Comparison of ENCODE assay signal across 14 cellular contexts in genomic region chr11:64071849-64072248, GRCh38. TPM values are rescaled to one million over a fixed set of nuclear protein-coding genes. Genes with fewer than 3 reads are reported as not detected.
"Had no signal": no experiment of that assay in that cellular context is flagged by ENCODE, and none has a peak within 500 bp of the region (broad histone marks: within the 10 kb centered on the region; RNA-seq: fewer than 3 reads in every experiment).

No MANE protein-coding gene starts in this region.

- H3K27me3 ChIP-seq: tibial nerve, vagina had no signal

- H3K4me3 ChIP-seq: tibial nerve, vagina had no signal

- H3K36me3 ChIP-seq: brain microvascular endothelial cell, tibial nerve, vagina had no signal

- H3K27ac ChIP-seq: brain microvascular endothelial cell, vagina had no signal

- DNase-seq: activated CD4-positive, alpha-beta T cell treated with anti-CD3 and anti-CD28 coated beads, Interleukin-2, amount 10 ng/mL, durations not matched to agents 7 days and 5 days; activated CD8-positive, alpha-beta memory T cell treated with anti-CD3 and anti-CD28 coated beads, Interleukin-2, amount 50 U/mL, for 48 hours; activated gamma-delta T cell; activated T-cell treated with anti-CD3 and anti-CD28 coated beads, Interleukin-2, amount 50 U/mL, for 72 hours; brain microvascular endothelial cell; kidney; left ventricle myocardium superior; mesenchymal stem cell; stimulated activated CD4-positive, alpha-beta T cell treated with anti-CD3 and anti-CD28 coated beads, Interleukin-1b, Interleukin-23, amount 100 ng/mL, for 48 hours; T-helper 2 cell had no signal

- ATAC-seq: activated T-cell treated with anti-CD3 and anti-CD28 coated beads, Interleukin-2, amount 50 U/mL, for 72 hours; esophagus mucosa; left ventricle myocardium superior; natural killer cell treated with Interleukin-12 subunit alpha and Interleukin-12 subunit beta and Interleukin-15 and Interleukin-18, amount 100 ng/mL, for 72 hours had no signal

- H3K9me3 ChIP-seq: tibial nerve, vagina had no signal

- H3K4me1 ChIP-seq: vagina had no signal

RNA-seq across cellular contexts. Expression of gene FLRT1, which starts 36.1 kb away (rescaled TPM):
- total RNA-seq: activated CD4-positive, alpha-beta T cell treated with anti-CD3 and anti-CD28 coated beads, Interleukin-2, amount 10 ng/mL, durations not matched to agents 7 days and 5 days; esophagus mucosa; natural killer cell treated with Interleukin-12 subunit alpha and Interleukin-12 subunit beta and Interleukin-15 and Interleukin-18, amount 100 ng/mL, for 72 hours had no signal
